Comparison of ENCODE assay signal across 8 cellular contexts in the genomic region with DNA sequence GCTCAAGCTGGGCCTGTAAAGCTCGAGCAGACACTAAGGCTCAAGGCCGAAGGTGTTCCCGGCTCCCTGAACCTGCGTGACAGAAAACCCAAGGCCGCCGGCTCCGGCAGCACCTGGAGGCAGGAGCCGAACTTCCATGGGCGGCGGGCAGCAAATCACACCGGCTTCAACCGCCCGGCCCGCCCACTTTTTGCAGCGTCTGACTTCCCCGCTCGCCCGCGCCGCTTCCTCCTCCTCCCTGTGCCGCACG. TPM values are rescaled to one million over a fixed set of nuclear protein-coding genes. Genes with fewer than 3 reads are reported as not detected.
A peak's percentile ranks its signal among the peaks of the same experiment; 100 is the strongest.
DNase-seq lines count a peak whose midpoint lies in the region; ATAC-seq and TF ChIP-seq lines count a peak whose summit lies in the region.

No MANE protein-coding gene starts in this region.

- no peak for TF ChIP-seq CTCF in kidney epithelial cell (IDR thresholded peaks at IDR 0.05; ENCODE audit: insufficient read depth, low read length, poor library complexity, severe bottlenecking)

- DNase-seq in NCI-H2171 (lab: John Stamatoyannopoulos, UW) (peak; percentile 54), caudate nucleus (lab: John Stamatoyannopoulos, UW) (peak in 32 of 61 donors; percentile 13 to 81 (median 50)), kidney epithelial cell (ENCODE audit: low read depth) (no peak), retina (no peak)
- peak; percentile 73 for DNase-seq in activated CD4-positive, CD25-positive, alpha-beta regulatory T cell treated with anti-CD3 and anti-CD28 coated beads, Interleukin-2, amount 50 U/mL, for 16 hours (ENCODE audit: low read depth, low spot score)
- peak; percentile 71 to 80 for DNase-seq in stimulated activated CD4-positive, alpha-beta T cell treated with anti-CD3 and anti-CD28 coated beads, Interleukin-15, amount 100 ng/mL, for 48 hours (ENCODE audit: low read depth in 2 of 2)

- ATAC-seq in GM18517 (IDR thresholded peaks at IDR 0.05; ENCODE audit: unreplicated experiment): peak; percentile 51
- ATAC-seq in HG03066 (IDR thresholded peaks at IDR 0.05; ENCODE audit: low read depth, unreplicated experiment): peak; percentile 49

- H3K27me3 ChIP-seq in kidney epithelial cell (ENCODE audit: control insufficient read depth, insufficient read depth, low read length): peaks cover 2% of the 10 kb centered on the region

- peak overlapping the region; percentile 91 for H3K27ac ChIP-seq in caudate nucleus (ENCODE audit: low read depth, low read length)

- no peaks in the 10 kb centered on the region for H3K36me3 ChIP-seq in kidney epithelial cell (ENCODE audit: control insufficient read depth, insufficient read depth, low read length)

- H3K4me3 ChIP-seq in kidney epithelial cell (ENCODE audit: low read depth, low read length): peak overlapping the region; percentile 75

RNA-seq across cellular contexts. Expression of gene NSD2, which starts 0.9 kb away (rescaled TPM):
- 62.4 and 68.5 TPM in 2 replicates for total RNA-seq in kidney epithelial cell

RNA-seq across cellular contexts. Expression of gene LETM1, which starts 14.3 kb away (rescaled TPM):
- 41.5 and 49.0 TPM in 2 replicates for total RNA-seq in kidney epithelial cell

Comparison
In these comparisons a context has a peak if more than half of its experiments do, and no peak if none do; other contexts are left out.
1. DNase-seq: peak in NCI-H2171 (single experiment), activated CD4-positive, CD25-positive, alpha-beta regulatory T cell treated with anti-CD3 and anti-CD28 coated beads, Interleukin-2, amount 50 U/mL, for 16 hours (single experiment), caudate nucleus (32 of 61) and stimulated activated CD4-positive, alpha-beta T cell treated with anti-CD3 and anti-CD28 coated beads, Interleukin-15, amount 100 ng/mL, for 48 hours (2 of 2); none in kidney epithelial cell (single experiment) and retina (single experiment).